In the genomic region with DNA sequence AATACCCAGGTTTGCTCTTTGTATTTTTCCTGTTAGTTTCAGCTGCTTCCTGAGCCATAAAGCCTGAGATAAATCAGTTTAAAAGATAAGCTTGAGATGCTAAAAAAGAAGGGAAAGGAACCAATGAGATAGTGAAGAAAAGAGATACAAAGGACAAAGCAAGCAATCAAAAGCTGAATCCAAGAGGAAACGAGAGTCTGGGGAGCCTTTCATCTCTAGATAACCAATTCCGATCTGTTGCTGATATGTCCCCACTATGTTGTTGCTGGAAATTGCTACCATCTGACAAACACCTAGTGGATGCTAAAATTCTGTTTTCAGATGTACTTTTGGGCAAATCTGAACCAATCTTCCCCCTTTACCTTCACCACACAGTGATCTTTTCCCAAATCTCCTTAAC, we compare ENCODE assay signal across 31 cellular contexts.
"Had no signal": no experiment of that assay in that cellular context is flagged by ENCODE, and none has a peak within 500 bp of the region (broad histone marks: within the 10 kb centered on the region; RNA-seq: fewer than 3 reads in every experiment).

No MANE protein-coding gene starts in this region.

- H3K27ac Mint-ChIP-seq: activated CD4-positive, alpha-beta memory T cell treated with anti-CD3 and anti-CD28 coated beads, Interleukin-2, amount 10 ng/mL, durations not matched to agents 7 days and 5 days; activated CD4-positive, alpha-beta T cell treated with anti-CD3 and anti-CD28 coated beads, Interleukin-2, amount 10 ng/mL, durations not matched to agents 7 days and 5 days; activated naive CD4-positive, alpha-beta T cell treated with anti-CD3 and anti-CD28 coated beads, Interleukin-2, amount 10 ng/mL, durations not matched to agents 7 days and 5 days; activated naive CD4-positive, alpha-beta T cell treated with anti-CD3 and anti-CD28 coated beads, Interleukin-2, amount 50 U/mL, for 72 hours; activated naive CD8-positive, alpha-beta T cell treated with anti-CD3 and anti-CD28 coated beads, Interleukin-2, amount 10 ng/mL, durations not matched to agents 7 days and 5 days; activated T-cell treated with anti-CD3 and anti-CD28 coated beads, Interleukin-2, amount 50 U/mL, for 24 hours; activated T-cell treated with anti-CD3 and anti-CD28 coated beads, Interleukin-2, amount 50 U/mL, for 72 hours; dendritic cell treated with granulocyte-macrophage colony-stimulating factor and Interleukin-4, amounts not matched to agents 40 ng/mL and 50 ng/mL, for 4 days; endodermal cell; T-helper 17 cell; T-helper 2 cell treated with Interferon-gamma antibody and Interleukin-4, amounts not matched to agents 5 μg/mL and 100 μg/mL, for 36 hours; WTC11 had no signal

- ATAC-seq: activated naive CD4-positive, alpha-beta T cell treated with anti-CD3 and anti-CD28 coated beads, Interleukin-2, amount 50 U/mL, for 72 hours; activated T-cell treated with anti-CD3 and anti-CD28 coated beads, Interleukin-2, amount 50 U/mL, for 72 hours; esophagus mucosa; T-helper 17 cell; WTC11 had no signal

- H3K36me3 ChIP-seq: ascending aorta, brain microvascular endothelial cell had no signal

- H3K27me3 ChIP-seq: ascending aorta, brain microvascular endothelial cell had no signal

- H3K27me3 Mint-ChIP-seq: dendritic cell treated with granulocyte-macrophage colony-stimulating factor and Interleukin-4, amounts not matched to agents 40 ng/mL and 50 ng/mL, for 4 days had no signal

- H3K27ac ChIP-seq: ascending aorta, brain microvascular endothelial cell, coronary artery, dorsolateral prefrontal cortex, VCaP had no signal

- H3K9me3 Mint-ChIP-seq: activated CD4-positive, alpha-beta memory T cell treated with anti-CD3 and anti-CD28 coated beads, Interleukin-2, amount 10 ng/mL, durations not matched to agents 7 days and 5 days; activated CD4-positive, alpha-beta T cell treated with anti-CD3 and anti-CD28 coated beads, Interleukin-2, amount 10 ng/mL, durations not matched to agents 7 days and 5 days; activated naive CD4-positive, alpha-beta T cell treated with anti-CD3 and anti-CD28 coated beads, Interleukin-2, amount 10 ng/mL, durations not matched to agents 7 days and 5 days; activated naive CD4-positive, alpha-beta T cell treated with anti-CD3 and anti-CD28 coated beads, Interleukin-2, amount 50 U/mL, for 72 hours; activated naive CD8-positive, alpha-beta T cell treated with anti-CD3 and anti-CD28 coated beads, Interleukin-2, amount 10 ng/mL, durations not matched to agents 7 days and 5 days; activated T-cell treated with anti-CD3 and anti-CD28 coated beads, Interleukin-2, amount 50 U/mL, for 24 hours; central memory CD8-positive, alpha-beta T cell; T-helper 2 cell treated with Interferon-gamma antibody and Interleukin-4, amounts not matched to agents 5 μg/mL and 100 μg/mL, for 36 hours had no signal

- H3K4me3 ChIP-seq: ascending aorta, coronary artery, dorsolateral prefrontal cortex had no signal

- H3K4me1 ChIP-seq: ascending aorta had no signal

- DNase-seq: activated CD4-positive, alpha-beta memory T cell treated with anti-CD3 and anti-CD28 coated beads, Interleukin-2, amount 10 ng/mL, durations not matched to agents 7 days and 5 days; activated CD4-positive, alpha-beta T cell treated with anti-CD3 and anti-CD28 coated beads for 1 hour; activated CD4-positive, alpha-beta T cell treated with anti-CD3 and anti-CD28 coated beads for 4 hours; activated CD4-positive, alpha-beta T cell treated with anti-CD3 and anti-CD28 coated beads, Interleukin-2, amount 10 ng/mL, durations not matched to agents 7 days and 5 days; activated CD4-positive, alpha-beta T cell treated with anti-CD3 and anti-CD28 coated beads, Interleukin-2, amount 50 U/mL, for 4 hours; activated CD8-positive, alpha-beta memory T cell treated with anti-CD3 and anti-CD28 coated beads, Interleukin-2, amount 50 U/mL, for 48 hours; activated gamma-delta T cell; activated naive CD4-positive, alpha-beta T cell; activated naive CD4-positive, alpha-beta T cell treated with anti-CD3 and anti-CD28 coated beads, Interleukin-2, amount 10 ng/mL, durations not matched to agents 7 days and 5 days; activated naive CD8-positive, alpha-beta T cell treated with anti-CD3 and anti-CD28 coated beads, Interleukin-2, amount 10 ng/mL, durations not matched to agents 7 days and 5 days; activated T-cell treated with anti-CD3 and anti-CD28 coated beads for 4 hours; activated T-cell treated with anti-CD3 and anti-CD28 coated beads, Interleukin-2, amount 50 U/mL, for 24 hours; activated T-cell treated with anti-CD3 and anti-CD28 coated beads, Interleukin-2, amount 50 U/mL, for 72 hours; brain microvascular endothelial cell; dorsolateral prefrontal cortex; effector memory CD4-positive, alpha-beta T cell; endodermal cell; foreskin fibroblast; head of caudate nucleus; T-helper 1 cell; T-helper 17 cell; T1000 had no signal

- H3K9me3 ChIP-seq: ascending aorta had no signal

- H3K36me3 Mint-ChIP-seq: activated naive CD4-positive, alpha-beta T cell treated with anti-CD3 and anti-CD28 coated beads, Interleukin-2, amount 10 ng/mL, durations not matched to agents 7 days and 5 days; activated naive CD4-positive, alpha-beta T cell treated with anti-CD3 and anti-CD28 coated beads, Interleukin-2, amount 50 U/mL, for 72 hours; activated naive CD8-positive, alpha-beta T cell treated with anti-CD3 and anti-CD28 coated beads, Interleukin-2, amount 10 ng/mL, durations not matched to agents 7 days and 5 days had no signal

- H3K4me3 Mint-ChIP-seq: activated CD4-positive, alpha-beta memory T cell treated with anti-CD3 and anti-CD28 coated beads, Interleukin-2, amount 10 ng/mL, durations not matched to agents 7 days and 5 days; activated CD4-positive, alpha-beta T cell treated with anti-CD3 and anti-CD28 coated beads, Interleukin-2, amount 10 ng/mL, durations not matched to agents 7 days and 5 days; activated naive CD4-positive, alpha-beta T cell treated with anti-CD3 and anti-CD28 coated beads, Interleukin-2, amount 10 ng/mL, durations not matched to agents 7 days and 5 days; activated naive CD8-positive, alpha-beta T cell treated with anti-CD3 and anti-CD28 coated beads, Interleukin-2, amount 10 ng/mL, durations not matched to agents 7 days and 5 days; activated T-cell treated with anti-CD3 and anti-CD28 coated beads, Interleukin-2, amount 50 U/mL, for 24 hours; activated T-cell treated with anti-CD3 and anti-CD28 coated beads, Interleukin-2, amount 50 U/mL, for 72 hours; central memory CD8-positive, alpha-beta T cell; dendritic cell treated with granulocyte-macrophage colony-stimulating factor and Interleukin-4, amounts not matched to agents 40 ng/mL and 50 ng/mL, for 4 days; endodermal cell; T-helper 17 cell; T-helper 2 cell treated with Interferon-gamma antibody and Interleukin-4, amounts not matched to agents 5 μg/mL and 100 μg/mL, for 36 hours; WTC11 had no signal

- H3K4me1 Mint-ChIP-seq: activated CD4-positive, alpha-beta memory T cell treated with anti-CD3 and anti-CD28 coated beads, Interleukin-2, amount 10 ng/mL, durations not matched to agents 7 days and 5 days; activated CD4-positive, alpha-beta T cell treated with anti-CD3 and anti-CD28 coated beads, Interleukin-2, amount 10 ng/mL, durations not matched to agents 7 days and 5 days; activated naive CD4-positive, alpha-beta T cell treated with anti-CD3 and anti-CD28 coated beads, Interleukin-2, amount 10 ng/mL, durations not matched to agents 7 days and 5 days; activated naive CD8-positive, alpha-beta T cell treated with anti-CD3 and anti-CD28 coated beads, Interleukin-2, amount 10 ng/mL, durations not matched to agents 7 days and 5 days; central memory CD8-positive, alpha-beta T cell; T-helper 17 cell had no signal
